8 cellular contexts compared by ENCODE assay signal in the genomic region with DNA sequence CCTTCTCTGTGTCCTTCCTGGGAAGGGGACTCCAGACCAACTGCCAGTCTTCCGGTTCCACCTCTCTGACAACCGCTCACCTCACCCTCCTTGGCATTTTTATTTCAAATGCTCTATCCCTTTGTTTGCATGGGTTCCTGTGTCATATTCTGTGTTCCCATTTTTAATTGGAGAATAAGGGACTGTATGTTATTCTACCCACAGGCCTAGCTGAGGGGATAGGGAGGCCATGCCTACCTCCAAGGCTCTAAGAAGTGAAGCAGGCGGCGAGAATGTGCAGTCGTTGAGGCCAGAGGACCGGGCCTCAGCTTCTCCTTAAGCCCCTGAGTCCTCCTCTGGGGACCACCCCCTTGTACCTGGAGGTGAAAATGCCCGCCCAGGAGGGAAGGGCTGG. TPM values are rescaled to one million over a fixed set of nuclear protein-coding genes. Genes with fewer than 3 reads are reported as not detected.
DNase-seq lines count a peak whose midpoint lies in the region; ATAC-seq and TF ChIP-seq lines count a peak whose summit lies in the region.

No MANE protein-coding gene starts in this region.

- H3K4me3 ChIP-seq in ectodermal cell (ENCODE audit: insufficient read depth, low read depth, low read length): peak overlapping the region; percentile 93

- WGBS in ectodermal cell, 2 experiments: 26 to 31% methylated on average over 7 of the region's 7 CpGs

- H3K4me1 ChIP-seq in ectodermal cell (ENCODE audit: control insufficient read depth, insufficient read depth, low read length): peaks cover 23% of the 10 kb centered on the region

- H3K27ac ChIP-seq in ectodermal cell (ENCODE audit: insufficient read depth, low read depth, low read length, poor library complexity, severe bottlenecking): no peak overlapping the region

- peaks cover under 1% of the 10 kb centered on the region for H3K36me3 ChIP-seq in ectodermal cell (ENCODE audit: control insufficient read depth, insufficient read depth, low read length)

- ATAC-seq in HG02759 (IDR thresholded peaks at IDR 0.05; ENCODE audit: unreplicated experiment) (no peak), omental fat pad (ENCODE audit: low FRiP score) (no peak)

- H3K27me3 Mint-ChIP-seq in T-helper 1 cell treated with Interleukin-12 subunit alpha and Interleukin-12 subunit beta and Interleukin-4 antibody, amounts not matched to agents 30 μg/mL and 1 μg/mL, for 36 hours (ENCODE audit: low read depth): no peaks in the 10 kb centered on the region
- H3K27me3 Mint-ChIP-seq in nephron progenitor cell (ENCODE audit: low read depth, poor library complexity): peaks cover 3% of the 10 kb centered on the region

- TF ChIP-seq CTCF in nephron progenitor cell (IDR thresholded peaks at IDR 0.05): no peak
- TF ChIP-seq CTCF in omental fat pad (IDR thresholded peaks at IDR 0.05): no peak

- H3K4me3 Mint-ChIP-seq in T-helper 1 cell treated with Interleukin-12 subunit alpha and Interleukin-12 subunit beta and Interleukin-4 antibody, amounts not matched to agents 30 μg/mL and 1 μg/mL, for 36 hours: peak overlapping the region; percentile 87
- peak overlapping the region; percentile 86 for H3K4me3 Mint-ChIP-seq in nephron progenitor cell

- no peaks in the 10 kb centered on the region for H3K27me3 ChIP-seq in ectodermal cell (ENCODE audit: control insufficient read depth, insufficient read depth, low read length, poor library complexity, severe bottlenecking)

- no peaks in the 10 kb centered on the region for H3K9me3 Mint-ChIP-seq in T-helper 1 cell treated with Interleukin-12 subunit alpha and Interleukin-12 subunit beta and Interleukin-4 antibody, amounts not matched to agents 30 μg/mL and 1 μg/mL, for 36 hours
- H3K9me3 Mint-ChIP-seq in nephron progenitor cell: no peaks in the 10 kb centered on the region

- DNase-seq in T-helper 1 cell (no peak), NCI-H69 (lab: John Stamatoyannopoulos, UW) (peak; percentile 44), nephron progenitor cell (no peak), omental fat pad (ENCODE audit: low spot score) (no peak), SW 1271 (lab: John Stamatoyannopoulos, UW) (no peak)

- no peaks in the 10 kb centered on the region for H3K9me3 ChIP-seq in ectodermal cell (ENCODE audit: control insufficient read depth, low read length)

- H3K27ac Mint-ChIP-seq in T-helper 1 cell treated with Interleukin-12 subunit alpha and Interleukin-12 subunit beta and Interleukin-4 antibody, amounts not matched to agents 30 μg/mL and 1 μg/mL, for 36 hours: peak overlapping the region; percentile 81
- peak overlapping the region; percentile 39 for H3K27ac Mint-ChIP-seq in nephron progenitor cell

- peaks cover 8% of the 10 kb centered on the region for H3K36me3 Mint-ChIP-seq in T-helper 1 cell treated with Interleukin-12 subunit alpha and Interleukin-12 subunit beta and Interleukin-4 antibody, amounts not matched to agents 30 μg/mL and 1 μg/mL, for 36 hours (ENCODE audit: low read depth)
- peaks cover 4% of the 10 kb centered on the region for H3K36me3 Mint-ChIP-seq in nephron progenitor cell (ENCODE audit: low read depth)

- peaks cover 33% of the 10 kb centered on the region for H3K4me1 Mint-ChIP-seq in T-helper 1 cell treated with Interleukin-12 subunit alpha and Interleukin-12 subunit beta and Interleukin-4 antibody, amounts not matched to agents 30 μg/mL and 1 μg/mL, for 36 hours (ENCODE audit: low read depth)
- peaks cover 63% of the 10 kb centered on the region for H3K4me1 Mint-ChIP-seq in nephron progenitor cell

RNA-seq across cellular contexts. Expression of a gene that starts 0.9 kb away (rescaled TPM):
- polyA plus RNA-seq in ectodermal cell (2013, experiment 1 of 4): 56.5 TPM
- polyA plus RNA-seq in ectodermal cell (2013, experiment 2 of 4): 57.0 TPM
- 43.0 TPM for polyA plus RNA-seq in ectodermal cell (2013, experiment 3 of 4)
- polyA plus RNA-seq in ectodermal cell (2013, experiment 4 of 4): 45.8 TPM
- 10 to 100 TPM; 16.1 to 28.2 (median 19.7) TPM for total RNA-seq in omental fat pad

RNA-seq across cellular contexts. Expression of a gene that starts 29.4 kb away (rescaled TPM):
- 678 TPM for polyA plus RNA-seq in ectodermal cell (2013, experiment 1 of 4)
- 600 TPM for polyA plus RNA-seq in ectodermal cell (2013, experiment 2 of 4)
- 17,417 TPM for polyA plus RNA-seq in ectodermal cell (2013, experiment 3 of 4)
- polyA plus RNA-seq in ectodermal cell (2013, experiment 4 of 4): 9,412 TPM
- total RNA-seq in omental fat pad: not detected
